ENCODE assay signal across 8 cellular contexts in genomic region chr3:102235679-102236078, GRCh38.
A peak's percentile ranks its signal among the peaks of the same experiment; 100 is the strongest.
DNase-seq lines count a peak whose midpoint lies in the region; FAIRE-seq and TF ChIP-seq lines count a peak whose summit lies in the region.

No MANE protein-coding gene starts in this region.

- no peak overlapping the region for H2BK20ac ChIP-seq in H1 (ENCODE audit: low read length)

- H3K79me1 ChIP-seq in H1 (ENCODE audit: low read depth, low read length): no peaks in the 10 kb centered on the region

- no peaks in the 10 kb centered on the region for H4K20me1 ChIP-seq in H1 (replicated peaks in 1 of 2; ENCODE audit: control insufficient read depth in 1 of 2, insufficient read depth in 2 of 2, low read length in 2 of 2)

- no peak overlapping the region for H3K23ac ChIP-seq in H1 (ENCODE audit: insufficient read length)

- no peaks in the 10 kb centered on the region for H3K36me3 ChIP-seq in H1 (ENCODE audit: control insufficient read depth in 2 of 4, insufficient read depth in 4 of 4, low read length in 3 of 4)
- H3K36me3 ChIP-seq in Peyer's patch: no peaks in the 10 kb centered on the region

- H3K56ac ChIP-seq in H1 (replicated peaks; ENCODE audit: insufficient read length, low read depth, low read length): no peak overlapping the region

- H2AFZ ChIP-seq in H1 (ENCODE audit: low read length): no peak overlapping the region

- CTCF ChIA-PET in AG04450 (lab: Charles Lee) (interaction anchor here (0.6 to 5.8 kb wide), 20 partner anchors 8 to 474 kb away, joined by 3 to 186 read pairs (median 3); no protein-coding TSS in a partner anchor), H1 (lab: Charles Lee; ENCODE audit: partially characterized antibody) (interaction anchor here (0.6 to 6.6 kb wide), 20 partner anchors 14 to 711 kb away, joined by 3 to 66 read pairs (median 3); no protein-coding TSS in a partner anchor)

- no peak overlapping the region for H3K14ac ChIP-seq in H1 (ENCODE audit: insufficient read length)

- no peak for DNase-seq in AG04450 (ENCODE audit: low read depth, low spot score)
- DNase-seq in NB4 (ENCODE audit: low read depth): peak; percentile 4
- no peak for DNase-seq in H1 (ENCODE audit: low read depth in 1 of 2, low spot score in 2 of 2)
- DNase-seq in HuH-7.5 (ENCODE audit: low spot score): no peak
- no peak for DNase-seq in Peyer's patch
- DNase-seq in iPS-NIHi11 (ENCODE audit: low spot score): no peak
- DNase-seq in activated naive CD4-positive, alpha-beta T cell treated with Interleukin-2 at 50 U/mL for 16 hours: no peak

- H3K4me3 ChIP-seq in AG04450 (ENCODE audit: low read depth, low read length) (no peak overlapping the region), NB4 (ENCODE audit: low read depth, low read length) (no peak overlapping the region), H1 (ENCODE audit: extremely low read depth in 1 of 4, insufficient read depth in 2 of 4, low read depth in 3 of 4, low read length in 4 of 4) (no peak overlapping the region), Peyer's patch (no peak overlapping the region)

- H4K5ac ChIP-seq in H1 (ENCODE audit: insufficient read length, low read depth, low read length): no peak overlapping the region

- H3K4me1 ChIP-seq in H1 (replicated peaks in 1 of 4; ENCODE audit: control insufficient read depth in 3 of 4, insufficient read depth in 4 of 4, low read length in 3 of 4) (peaks cover 2 to 9% (median 6%) of the 10 kb centered on the region in 4 experiments; a peak in 4 of 7 replicates), Peyer's patch (no peaks in the 10 kb centered on the region)

- no peaks in the 10 kb centered on the region for H3K79me2 ChIP-seq in H1 (ENCODE audit: control insufficient read depth in 1 of 2, insufficient read depth in 2 of 2, low read length in 2 of 2)

- no peaks in the 10 kb centered on the region for H3K9me3 ChIP-seq in AG04450 (ENCODE audit: control insufficient read depth, insufficient read depth, low read length)
- H3K9me3 ChIP-seq in H1 (ENCODE audit: insufficient read depth in 2 of 2, low read depth in 1 of 2, low read length in 1 of 2): no peaks in the 10 kb centered on the region
- no peaks in the 10 kb centered on the region for H3K9me3 ChIP-seq in Peyer's patch

- no peak overlapping the region for H4K91ac ChIP-seq in H1 (replicated peaks; ENCODE audit: insufficient read length, low read length)

- WGBS in H1 (ENCODE audit: extremely low coverage in 1 of 2, insufficient coverage in 1 of 2, insufficient read length in 1 of 2, insufficient replicate concordance in 2 of 2, low coverage in 1 of 2, low lambda C conversion rate in 2 of 2, missing lambda C conversion rate in 1 of 2), 2 experiments: 92% methylated on average over 5 of the region's 5 CpGs; no CpG with 5 or more reads in 1 of the 2 experiments

- H3K18ac ChIP-seq in H1 (ENCODE audit: extremely low read depth, low read length): no peak overlapping the region

- H3K9ac ChIP-seq in H1 (replicated peaks in 1 of 4; ENCODE audit: extremely low read depth in 1 of 4, low read depth in 3 of 4, low read length in 3 of 4): no peak overlapping the region

- H2BK120ac ChIP-seq in H1 (replicated peaks; ENCODE audit: low read depth, low read length): no peak overlapping the region

- H3K23me2 ChIP-seq in H1 (ENCODE audit: low read depth, low read length): no peaks in the 10 kb centered on the region

- POLR2A ChIA-PET in AG04450 (lab: Yijun Ruan, JAX): no interaction called here
- POLR2A ChIA-PET in H1 (lab: Charles Lee; ENCODE audit: partially characterized antibody): no interaction called here

- FAIRE-seq in H1 (lab: Jason Lieb, UNC): peak; percentile 78

- H3K4ac ChIP-seq in H1 (replicated peaks; ENCODE audit: insufficient read length, low read depth, low read length): no peak overlapping the region

- H2BK12ac ChIP-seq in H1 (ENCODE audit: low read depth, low read length): no peak overlapping the region

- no peak overlapping the region for H2BK15ac ChIP-seq in H1 (ENCODE audit: low read length)

- H3K27ac ChIP-seq in AG04450 (ENCODE audit: low read depth, low read length) (no peak overlapping the region), H1 (ENCODE audit: low read depth, low read length) (no peak overlapping the region), Peyer's patch (no peak overlapping the region)

- peaks cover 3% of the 10 kb centered on the region for H3K27me3 ChIP-seq in AG04450 (ENCODE audit: control insufficient read depth, insufficient read depth, low read length)
- no peaks in the 10 kb centered on the region for H3K27me3 ChIP-seq in H1 (replicated peaks in 1 of 4; ENCODE audit: control insufficient read depth in 3 of 4, extremely low read depth in 1 of 4, insufficient read depth in 3 of 4, low read length in 3 of 4)
- no peaks in the 10 kb centered on the region for H3K27me3 ChIP-seq in Peyer's patch

- peak; percentile 69 for TF ChIP-seq CTCF in AG04450 (IDR thresholded peaks at IDR 0.05; ENCODE audit: low read depth, low read length)
- TF ChIP-seq CTCF in GM12874 (IDR thresholded peaks at IDR 0.05; ENCODE audit: insufficient read depth, low read depth, low read length): peak; percentile 6; the same call in 1 of the 2 replicates
- peak; percentile 31 for TF ChIP-seq CTCF in NB4 (IDR thresholded peaks at IDR 0.05; ENCODE audit: low read depth, low read length)
- TF ChIP-seq CTCF in H1 (IDR thresholded peaks at IDR 0.05; ENCODE audit: control extremely low read depth in 1 of 3, insufficient read depth in 1 of 3, low read depth in 1 of 3, low read length in 3 of 3): peak; percentile 38 to 73 (median 68)
- peak in 2 of 6 experiments; percentile 50 to 59 for TF ChIP-seq CTCF in Peyer's patch (IDR thresholded peaks at IDR 0.05)

- no peak for TF ChIP-seq EP300 in H1 (IDR thresholded peaks at IDR 0.05; ENCODE audit: borderline replicate concordance in 1 of 2, low read depth in 2 of 2, low read length in 2 of 2)

- H4K8ac ChIP-seq in H1 (ENCODE audit: extremely low read depth, insufficient read depth, low read length): no peak overlapping the region

- peak; percentile 92 to 93 for TF ChIP-seq RAD21 in H1 (IDR thresholded peaks at IDR 0.05 in 1 of 2, conservative IDR thresholded peaks at IDR 0.05 in 1 of 2; ENCODE audit: low read depth in 2 of 2, low read length in 2 of 2)

- no peak for TF ChIP-seq POLR2A in NB4 (IDR thresholded peaks at IDR 0.05; ENCODE audit: extremely low read depth, insufficient read length)
- no peak for TF ChIP-seq POLR2A in H1 (IDR thresholded peaks at IDR 0.05; ENCODE audit: control extremely low read depth in 1 of 2, low read depth in 2 of 2, low read length in 2 of 2)
- TF ChIP-seq POLR2A in Peyer's patch (IDR thresholded peaks at IDR 0.05): no peak

- H3K4me2 ChIP-seq in H1 (ENCODE audit: insufficient read depth in 1 of 2, low read depth in 2 of 2, low read length in 2 of 2): no peak overlapping the region

- no peak overlapping the region for H2BK5ac ChIP-seq in H1 (ENCODE audit: low read depth, low read length)

- no peak overlapping the region for H2AK5ac ChIP-seq in H1 (ENCODE audit: low read depth, low read length)

TF ChIP-seq in H1, 55 proteins besides CTCF, POLR2A, EP300 and RAD21:
- TF ChIP-seq SRF (IDR thresholded peaks at IDR 0.05; ENCODE audit: low read depth, low read length) (no peak), YY1 (IDR thresholded peaks at IDR 0.05; ENCODE audit: low read depth, low read length) (0 out of 2 replicates have a peak, but pooled peaks have one; percentile 19)
TF ChIP-seq in H1: peak in this region for 1.
